20 cellular contexts compared by ENCODE assay signal in genomic region chr4:6322067-6322760, GRCh38. TPM values are rescaled to one million over a fixed set of nuclear protein-coding genes. Genes with fewer than 3 reads are reported as not detected.
DNase-seq lines count a peak whose midpoint lies in the region; ATAC-seq, FAIRE-seq and TF ChIP-seq lines count a peak whose summit lies in the region.
"Had no signal": no experiment of that assay in that cellular context is flagged by ENCODE, and none has a peak within 500 bp of the region (broad histone marks: within the 10 kb centered on the region; RNA-seq: fewer than 3 reads in every experiment).

No MANE protein-coding gene starts in this region.

- FAIRE-seq in HepG2 (lab: Jason Lieb, UNC) = no peak
- FAIRE-seq: A204.1, D721Med, GM12878 had no signal

- POLR2A ChIA-PET in HepG2 (lab: Yijun Ruan, JAX) = interaction anchor here (0.8 to 3.3 kb wide), 7 partner anchors 13 to 52 kb away, joined by 3 to 31 read pairs (median 4); partner anchors contain the start of gene WFS1
- POLR2A ChIA-PET in OCI-LY7 (lab: Charles Lee) = interaction anchor here (0.8 kb wide), 1 partner anchor 20 kb away, joined by 3 read pairs; no protein-coding TSS in a partner anchor

- peak overlapping the region; percentile 75 for H3K9ac ChIP-seq in HepG2 (ENCODE audit: insufficient read depth, low read depth, low read length)

- H3K27ac ChIP-seq in HepG2 (ENCODE audit: extremely low read length, insufficient read depth, low read length) (peak overlapping the region; percentile 92), right lobe of liver (no peak overlapping the region), OCI-LY7 (ENCODE audit: low read depth, low read length, poor library complexity, severe bottlenecking) (no peak overlapping the region), caudate nucleus (ENCODE audit: low read depth, low read length) (peak overlapping the region; percentile 52)
- H3K27ac ChIP-seq: 22Rv1, C4-2B had no signal

- TF ChIP-seq RAD21 in HepG2 (CRISPR knock-in tag; IDR thresholded peaks at IDR 0.05) = no peak

- H3K4me2 ChIP-seq in HepG2 (ENCODE audit: low read depth, low read length) = peak overlapping the region; percentile 82
- H3K4me2 ChIP-seq in OCI-LY7 (ENCODE audit: low read length) = 0 out of 2 replicates have a peak overlapping the region, but pooled peaks have one; percentile 15
- H3K4me2 ChIP-seq: GM23338 had no signal

- ATAC-seq in HepG2 (peak; percentile 15; the same call in 1 of the 3 replicates), right lobe of liver (no peak)
- ATAC-seq: GM23338, HCT116 had no signal

- H4K20me1 ChIP-seq in HepG2 (ENCODE audit: insufficient read depth, low read length) (no peaks in the 10 kb centered on the region), OCI-LY7 (ENCODE audit: insufficient read depth, low read length) (no peaks in the 10 kb centered on the region)

- no peaks in the 10 kb centered on the region for H3K36me3 ChIP-seq in HepG2 (replicated peaks in 1 of 2; ENCODE audit: control insufficient read depth in 1 of 2, insufficient read depth in 2 of 2, low read length in 2 of 2)
- no peaks in the 10 kb centered on the region for H3K36me3 ChIP-seq in right lobe of liver
- H3K36me3 ChIP-seq in OCI-LY7 (ENCODE audit: insufficient read depth, low read length) = no peaks in the 10 kb centered on the region
- H3K36me3 ChIP-seq: BE2C had no signal

- TF ChIP-seq EP300 in HepG2 (IDR thresholded peaks at IDR 0.05; ENCODE audit: low read depth in 2 of 2, low read length in 2 of 2) = no peak
- no peak for TF ChIP-seq EP300 in HepG2 (CRISPR knock-in tag; IDR thresholded peaks at IDR 0.05; ENCODE audit: borderline replicate concordance)

- H3K79me2 ChIP-seq in HepG2 (ENCODE audit: insufficient read depth, low read length) (peaks cover 16% of the 10 kb centered on the region), OCI-LY7 (ENCODE audit: insufficient read depth, low read depth, low read length) (no peaks in the 10 kb centered on the region)

- BruUV-seq in HepG2 (replicated peaks; lab: Mats Ljungman, UMichigan) = TSS peak; percentile 89
- BruUV-seq in OCI-LY7 (replicated peaks; lab: Mats Ljungman, UMichigan) = no TSS peak

- WGBS in HepG2 (ENCODE audit: low lambda C conversion rate) = 82% methylated on average over 18 of the region's 23 CpGs
- 68% methylated on average over 12 of the region's 23 CpGs for WGBS in right lobe of liver (ENCODE audit: insufficient coverage, low coverage, low lambda C conversion rate, missing lambda C conversion rate)

- intact Hi-C loops in HepG2 (cut with micrococcal nuclease; ENCODE audit: unreplicated experiment) = no loop called here
- intact Hi-C loops in right lobe of liver (cut with DNase I) = no loop called here
- intact Hi-C loops in OCI-LY7 (cut with micrococcal nuclease; ENCODE audit: unreplicated experiment) = no loop called here

- CTCF ChIA-PET in HepG2 (lab: Yijun Ruan, JAX; ENCODE audit: low intra/inter-chr PET ratio, low total read pairs) = no interaction called here
- CTCF ChIA-PET in OCI-LY7 (lab: Charles Lee; ENCODE audit: unreplicated experiment) = no interaction called here

- TF ChIP-seq CTCF in HepG2 (CRISPR knock-in tag; IDR thresholded peaks at IDR 0.05) (no peak), right lobe of liver (IDR thresholded peaks at IDR 0.05) (no peak), OCI-LY7 (conservative IDR thresholded peaks at IDR 0.05; ENCODE audit: low read length) (no peak)

- H3K4me1 ChIP-seq in HepG2 (ENCODE audit: insufficient read depth, low read length) = peaks cover 92% of the 10 kb centered on the region
- H3K4me1 ChIP-seq in right lobe of liver = no peaks in the 10 kb centered on the region
- H3K4me1 ChIP-seq in OCI-LY7 (ENCODE audit: insufficient read depth, low read length, poor library complexity, severe bottlenecking) = peaks cover 8% of the 10 kb centered on the region
- H3K4me1 ChIP-seq: BE2C had no signal

- DNase-seq in HepG2 (ENCODE audit: low spot score) (no peak), right lobe of liver (no peak), OCI-LY7 (ENCODE audit: low spot score) (no peak), caudate nucleus (lab: John Stamatoyannopoulos, UW) (no peak), GM19240 (ENCODE audit: insufficient read length, low spot score) (no peak), T-helper 9 cell (no peak)
- DNase-seq: BE2C; CD8-positive, alpha-beta memory T cell; DMS 273 treated with DMSO at 0.1 percent for 48 hours; DMS79; EL; GDM1; H9 had no signal

- H3K4me3 ChIP-seq in HepG2 (replicated peaks in 1 of 3; ENCODE audit: insufficient read depth in 1 of 3, low read depth in 2 of 3, low read length in 3 of 3) (peak overlapping the region; percentile 37 to 70 (median 46)), right lobe of liver (no peak overlapping the region), OCI-LY7 (ENCODE audit: low read depth, low read length, poor library complexity, severe bottlenecking) (no peak overlapping the region)
- H3K4me3 ChIP-seq: GM12878, GM23338 had no signal

- H3K9me2 ChIP-seq in OCI-LY7 (ENCODE audit: insufficient read depth, low read length) = no peaks in the 10 kb centered on the region

- H3K27me3 ChIP-seq in HepG2 (ENCODE audit: control insufficient read depth in 1 of 2, insufficient read depth in 2 of 2, low read length in 2 of 2) (no peaks in the 10 kb centered on the region), right lobe of liver (no peaks in the 10 kb centered on the region)
- H3K27me3 ChIP-seq: BE2C had no signal

- TF ChIP-seq POLR2A in HepG2 (IDR thresholded peaks at IDR 0.05; ENCODE audit: insufficient read depth in 1 of 2, low read depth in 2 of 2, low read length in 2 of 2) (no peak), right lobe of liver (IDR thresholded peaks at IDR 0.05) (no peak)

- H3K9me3 ChIP-seq in HepG2 (ENCODE audit: low read length) (no peaks in the 10 kb centered on the region), right lobe of liver (no peaks in the 10 kb centered on the region), OCI-LY7 (ENCODE audit: low read length) (no peaks in the 10 kb centered on the region)
- H3K9me3 ChIP-seq: BE2C had no signal

- no peak overlapping the region for H2AFZ ChIP-seq in HepG2 (ENCODE audit: low read length)
- no peak overlapping the region for H2AFZ ChIP-seq in OCI-LY7 (ENCODE audit: low read length)
- H2AFZ ChIP-seq: GM23338 had no signal

- in situ Hi-C loops in HepG2 (cut with HindIII; ENCODE audit: extremely low pct_ligation_motif_present, low pct_unique_long_range_greater_than_20kb) = no loop called here

TF ChIP-seq in HepG2, 621 proteins besides CTCF, POLR2A, EP300 and RAD21 (continues in another document):
- TF ChIP-seq GZF1 (CRISPR knock-in tag; IDR thresholded peaks at IDR 0.05) (no peak), AGO2 (optimal IDR thresholded peaks at IDR 0.05; ENCODE audit: low read depth, low read length) (peak; percentile 19), HOXA5 (CRISPR knock-in tag; IDR thresholded peaks at IDR 0.05) (no peak), ZNF709 (CRISPR knock-in tag; IDR thresholded peaks at IDR 0.05) (no peak), IRF2 (CRISPR knock-in tag; IDR thresholded peaks at IDR 0.05) (0 out of 2 replicates have a peak, but pooled peaks have one; percentile 8), ZNF816 (CRISPR knock-in tag; IDR thresholded peaks at IDR 0.05; ENCODE audit: borderline replicate concordance) (no peak; the same call in 1 of the 2 replicates), PRPF4 (IDR thresholded peaks at IDR 0.05; ENCODE audit: low read depth, low read length, poor library complexity, severe bottlenecking) (peak; percentile 94)
- TF ChIP-seq, protein P1, sequence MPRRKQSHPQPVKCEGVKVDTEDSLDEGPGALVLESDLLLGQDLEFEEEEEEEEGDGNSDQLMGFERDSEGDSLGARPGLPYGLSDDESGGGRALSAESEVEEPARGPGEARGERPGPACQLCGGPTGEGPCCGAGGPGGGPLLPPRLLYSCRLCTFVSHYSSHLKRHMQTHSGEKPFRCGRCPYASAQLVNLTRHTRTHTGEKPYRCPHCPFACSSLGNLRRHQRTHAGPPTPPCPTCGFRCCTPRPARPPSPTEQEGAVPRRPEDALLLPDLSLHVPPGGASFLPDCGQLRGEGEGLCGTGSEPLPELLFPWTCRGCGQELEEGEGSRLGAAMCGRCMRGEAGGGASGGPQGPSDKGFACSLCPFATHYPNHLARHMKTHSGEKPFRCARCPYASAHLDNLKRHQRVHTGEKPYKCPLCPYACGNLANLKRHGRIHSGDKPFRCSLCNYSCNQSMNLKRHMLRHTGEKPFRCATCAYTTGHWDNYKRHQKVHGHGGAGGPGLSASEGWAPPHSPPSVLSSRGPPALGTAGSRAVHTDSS (CRISPR knock-in tag; conservative IDR thresholded peaks at IDR 0.05) = no peak

RNA-seq across cellular contexts. Expression of gene WFS1, which starts 52.6 kb away (rescaled TPM):
- total RNA-seq in HepG2 (2016; rRNA removed; fragmentation: Illumina TruSeq; extraction: Trizol) (19.8 and 39.1 TPM in 2 replicates), right lobe of liver (10 to 100 TPM; 11.3 to 19.7 (median 15.9) TPM), OCI-LY7 (2022) (14.3 and 14.5 TPM in 2 replicates)
- total RNA-seq in HepG2 (2016; cell fraction: cytosol; rRNA removed; fragmentation: Illumina TruSeq; extraction: Trizol; ENCODE audit: low read depth) = 3.7 and 4.2 TPM in 2 replicates
- 18.3 and 41.8 TPM in 2 replicates for total RNA-seq in HepG2 (2016; cell fraction: insoluble cytoplasmic fraction; rRNA removed; fragmentation: Illumina TruSeq; extraction: Trizol)
- 10.5 and 10.8 TPM in 2 replicates for total RNA-seq in HepG2 (2016; cell fraction: membrane; rRNA removed; fragmentation: Illumina TruSeq; extraction: Trizol)
- 47.7 and 59.7 TPM in 2 replicates for total RNA-seq in HepG2 (2016; cell fraction: nucleus; rRNA removed; fragmentation: Illumina TruSeq; extraction: Trizol)
- 42.2 and 49.6 TPM in 2 replicates for polyA plus RNA-seq in HepG2 (2011; rRNA removed)
- polyA plus RNA-seq in HepG2 (2011; cell fraction: cytosol; rRNA removed) = 23.5 and 32.3 TPM in 2 replicates
- polyA plus RNA-seq in HepG2 (2011; cell fraction: nucleus; rRNA removed) = 121 and 179 TPM in 2 replicates
- 24.0 and 38.1 TPM in 2 replicates for polyA plus RNA-seq in HepG2 (2012)
- 3.2 and 3.4 TPM in 2 replicates for polyA plus RNA-seq in HepG2 (2016; cell fraction: cytosol; fragmentation: Illumina TruSeq; extraction: Trizol; ENCODE audit: low read depth)
- 16.0 and 21.6 TPM in 2 replicates for polyA plus RNA-seq in HepG2 (2016; cell fraction: insoluble cytoplasmic fraction; fragmentation: Illumina TruSeq; extraction: Trizol; ENCODE audit: low read depth)
- polyA plus RNA-seq in HepG2 (2016; cell fraction: membrane; fragmentation: Illumina TruSeq; extraction: Trizol; ENCODE audit: low read depth) = 4.5 and 5.6 TPM in 2 replicates
- 86.7 and 90.9 TPM in 2 replicates for polyA plus RNA-seq in HepG2 (2016; cell fraction: nucleus; fragmentation: Illumina TruSeq; extraction: Trizol; ENCODE audit: insufficient read depth, low read depth)
- 10.6 and 128 TPM in 2 replicates for polyA minus RNA-seq in HepG2 (2011; rRNA and poly(A)+ RNA removed; ENCODE audit: low replicate concordance)
- 36.4 and 40.3 TPM in 2 replicates for polyA minus RNA-seq in HepG2 (2011; cell fraction: cytosol; rRNA and poly(A)+ RNA removed)
- 19.9 and 27.0 TPM in 2 replicates for polyA minus RNA-seq in HepG2 (2011; cell fraction: nucleus; rRNA and poly(A)+ RNA removed)
- total RNA-seq in OCI-LY7 (2014; rRNA removed; shearing (Covaris generic)) = 4.9 and 6.1 TPM in 2 replicates

Comparison
In these comparisons a context has a peak if more than half of its experiments do, and no peak if none do; other contexts are left out.
1. H3K27ac ChIP-seq: peak in HepG2 (single experiment) and caudate nucleus (single experiment); none in right lobe of liver (0 of 3) and OCI-LY7 (single experiment).
2. H3K4me3 ChIP-seq: peak in HepG2 (3 of 3); none in right lobe of liver (0 of 3) and OCI-LY7 (single experiment).